ENCODE assay signal across 10 cellular contexts in genomic region chr16:75506567-75506966, GRCh38. TPM values are rescaled to one million over a fixed set of nuclear protein-coding genes. Genes with fewer than 3 reads are reported as not detected.
DNase-seq lines count a peak whose midpoint lies in the region; ATAC-seq and TF ChIP-seq lines count a peak whose summit lies in the region.
"Had no signal": no experiment of that assay in that cellular context is flagged by ENCODE, and none has a peak within 500 bp of the region (broad histone marks: within the 10 kb centered on the region; RNA-seq: fewer than 3 reads in every experiment).

No MANE protein-coding gene starts in this region.

- H4K91ac ChIP-seq in neuronal stem cell (ENCODE audit: low read depth, low read length, poor library complexity): no peak overlapping the region

- H2AFZ ChIP-seq in PC-9: no peak overlapping the region
- peak overlapping the region; percentile 26 for H2AFZ ChIP-seq in neuronal stem cell (ENCODE audit: low read length)

- H3K27me3 Mint-ChIP-seq in Calu3 (ENCODE audit: unreplicated experiment): no peaks in the 10 kb centered on the region
- peaks cover 21% of the 10 kb centered on the region for H3K27me3 Mint-ChIP-seq in stimulated activated naive CD8-positive, alpha-beta T cell treated with anti-CD3 and anti-CD28 coated beads, Interleukin-15, amount 100 ng/mL, for 72 hours

- TF ChIP-seq CTCF in Calu3 (IDR thresholded peaks at IDR 0.05; ENCODE audit: unreplicated experiment): no peak
- TF ChIP-seq CTCF in PC-9 (conservative IDR thresholded peaks at IDR 0.05): no peak
- TF ChIP-seq CTCF in esophagus muscularis mucosa (IDR thresholded peaks at IDR 0.05): no peak

- no peak overlapping the region for H2BK5ac ChIP-seq in neuronal stem cell (ENCODE audit: low read length)

- peaks cover 17% of the 10 kb centered on the region for H3K4me1 Mint-ChIP-seq in Calu3 (ENCODE audit: low read depth, unreplicated experiment)
- H3K4me1 Mint-ChIP-seq in stimulated activated naive CD8-positive, alpha-beta T cell treated with anti-CD3 and anti-CD28 coated beads, Interleukin-15, amount 100 ng/mL, for 72 hours: peaks cover 5% of the 10 kb centered on the region

- no peak overlapping the region for H3K23ac ChIP-seq in neuronal stem cell (ENCODE audit: low read depth, low read length, poor library complexity)

- CTCF ChIA-PET in Calu3 (lab: Charles Lee): interaction anchor here (0.8 to 1.3 kb wide), 2 partner anchors 11 kb away, joined by 3 to 9 read pairs; partner anchors contain the start of gene CHST6
- CTCF ChIA-PET in PC-9 (lab: Charles Lee): interaction anchor here (1.0 kb wide), 1 partner anchor 42 kb away, joined by 3 read pairs; no protein-coding TSS in a partner anchor

- peaks cover 30% of the 10 kb centered on the region for H3F3A ChIP-seq in PC-9 (ENCODE audit: insufficient read depth, low read depth)

- TF ChIP-seq EP300 in esophagus muscularis mucosa (IDR thresholded peaks at IDR 0.05): no peak

- H3K79me2 ChIP-seq in PC-9 (ENCODE audit: low read depth): no peaks in the 10 kb centered on the region

- H3K9me3 ChIP-seq in PC-9 (ENCODE audit: insufficient read depth, low read depth): no peaks in the 10 kb centered on the region
- H3K9me3 ChIP-seq in neuronal stem cell (replicated peaks in 1 of 2; ENCODE audit: control insufficient read depth in 2 of 2, insufficient read depth in 1 of 2, low read depth in 1 of 2, low read length in 2 of 2): no peaks in the 10 kb centered on the region
- no peaks in the 10 kb centered on the region for H3K9me3 ChIP-seq in esophagus muscularis mucosa
- H3K9me3 ChIP-seq: SJSA1 had no signal

- no peak overlapping the region for H3K4ac ChIP-seq in neuronal stem cell (ENCODE audit: low read length)

- no peak for ATAC-seq in stimulated activated naive CD8-positive, alpha-beta T cell treated with anti-CD3 and anti-CD28 coated beads, Interleukin-15, amount 100 ng/mL, for 72 hours

- H3K79me1 ChIP-seq in neuronal stem cell (ENCODE audit: low read depth, low read length): no peaks in the 10 kb centered on the region

- no peaks in the 10 kb centered on the region for H4K20me1 ChIP-seq in PC-9 (ENCODE audit: insufficient read depth)

- no peak overlapping the region for H2AK5ac ChIP-seq in neuronal stem cell (ENCODE audit: low read depth, low read length)

- peak; percentile 62 for DNase-seq in Calu3
- peak; percentile 48 to 87 for DNase-seq in PC-9
- peak; percentile 96 for DNase-seq in fibroblast of gingiva (ENCODE audit: low read depth)
- DNase-seq in neuronal stem cell (ENCODE audit: low spot score): no peak
- DNase-seq in esophagus muscularis mucosa (ENCODE audit: extremely low spot score): no peak
- DNase-seq in D341Med (ENCODE audit: low spot score): no peak
- no peak for DNase-seq in DMS 273 treated with DMSO at 0.1 percent for 48 hours (lab: John Stamatoyannopoulos, UW)
- no peak for DNase-seq in stimulated activated naive CD8-positive, alpha-beta T cell treated with anti-CD3 and anti-CD28 coated beads, Interleukin-15, amount 100 ng/mL, for 72 hours
- DNase-seq: stimulated activated CD4-positive, alpha-beta T cell treated with anti-CD3 and anti-CD28 coated beads, Interleukin-15, amount 100 ng/mL, for 24 hours had no signal

- H3K4me1 ChIP-seq in PC-9 (replicated peaks; ENCODE audit: insufficient read depth) (peaks cover 45% of the 10 kb centered on the region), neuronal stem cell (ENCODE audit: control insufficient read depth in 2 of 2, insufficient read depth in 1 of 2, low read depth in 1 of 2, low read length in 2 of 2) (peaks cover 0 to 4% of the 10 kb centered on the region in 2 donors), esophagus muscularis mucosa (peaks cover 3 to 19% (median 9%) of the 10 kb centered on the region in 4 donors)

- H3K36me3 Mint-ChIP-seq in Calu3 (ENCODE audit: insufficient read depth, unreplicated experiment): peaks cover 16% of the 10 kb centered on the region

- H3K4me3 Mint-ChIP-seq in Calu3 (ENCODE audit: low read depth, unreplicated experiment): peak overlapping the region; percentile 6
- no peak overlapping the region for H3K4me3 Mint-ChIP-seq in stimulated activated naive CD8-positive, alpha-beta T cell treated with anti-CD3 and anti-CD28 coated beads, Interleukin-15, amount 100 ng/mL, for 72 hours

- TF ChIP-seq POLR2A in esophagus muscularis mucosa (IDR thresholded peaks at IDR 0.05; ENCODE audit: low read depth): no peak

- H3K9ac ChIP-seq in neuronal stem cell (ENCODE audit: low read depth, low read length, poor library complexity): no peak overlapping the region

- H3K4me3 ChIP-seq in PC-9: no peak overlapping the region
- H3K4me3 ChIP-seq in neuronal stem cell (ENCODE audit: low read length in 2 of 2): no peak overlapping the region
- H3K4me3 ChIP-seq in esophagus muscularis mucosa: no peak overlapping the region
- H3K4me3 ChIP-seq: SJSA1 had no signal

- H3K36me3 ChIP-seq in PC-9 (ENCODE audit: low read depth): 0 out of 2 replicates have a peak, but pooled peaks cover 4% of the 10 kb centered on the region
- H3K36me3 ChIP-seq in neuronal stem cell (replicated peaks in 1 of 2; ENCODE audit: control insufficient read depth in 2 of 2, insufficient read depth in 2 of 2, low read length in 2 of 2): no peaks in the 10 kb centered on the region
- no peaks in the 10 kb centered on the region for H3K36me3 ChIP-seq in esophagus muscularis mucosa
- H3K36me3 ChIP-seq: SJSA1 had no signal

- H3K27ac ChIP-seq in PC-9 (peak overlapping the region; percentile 91), neuronal stem cell (replicated peaks; ENCODE audit: low read length) (no peak overlapping the region), esophagus muscularis mucosa (replicated peaks in 1 of 4) (no peak overlapping the region)
- H3K27ac ChIP-seq: SJSA1 had no signal

- no peak overlapping the region for H2BK120ac ChIP-seq in neuronal stem cell (ENCODE audit: low read depth, low read length)

- no CpG with 5 or more reads among the region's 7 CpGs for WGBS in neuronal stem cell (ENCODE audit: extremely low coverage in 2 of 2, insufficient read length in 2 of 2, insufficient replicate concordance in 1 of 2), 2 donors
- WGBS in esophagus muscularis mucosa: 46% methylated on average over 7 of the region's 7 CpGs

- BruUV-seq in Calu3 (replicated peaks; lab: Mats Ljungman, UMichigan) (no TSS peak), PC-9 (replicated peaks; lab: Mats Ljungman, UMichigan) (no TSS peak)

- POLR2A ChIA-PET in PC-9 (lab: Charles Lee; ENCODE audit: unreplicated experiment): no interaction called here

- H2BK15ac ChIP-seq in neuronal stem cell (ENCODE audit: low read length): no peak overlapping the region

- no peak overlapping the region for H4K8ac ChIP-seq in neuronal stem cell (ENCODE audit: low read depth, low read length)

- no peak overlapping the region for H2BK12ac ChIP-seq in neuronal stem cell (ENCODE audit: low read length)

- H3K4me2 ChIP-seq in PC-9 (peak overlapping the region; percentile 54), neuronal stem cell (ENCODE audit: insufficient read depth, low read length, poor library complexity, severe bottlenecking) (no peak overlapping the region)

- peak overlapping the region; percentile 91 for H3K27ac Mint-ChIP-seq in Calu3 (ENCODE audit: unreplicated experiment)
- H3K27ac Mint-ChIP-seq in stimulated activated naive CD8-positive, alpha-beta T cell treated with anti-CD3 and anti-CD28 coated beads, Interleukin-15, amount 100 ng/mL, for 72 hours: peak overlapping the region in 1 of 2 donors; percentile 24

- H3K14ac ChIP-seq in neuronal stem cell (ENCODE audit: low read length): no peak overlapping the region

- H3K9me2 ChIP-seq in PC-9 (ENCODE audit: insufficient read depth): no peaks in the 10 kb centered on the region

- H3K27me3 ChIP-seq in PC-9 (ENCODE audit: insufficient read depth, low read depth) (no peaks in the 10 kb centered on the region), neuronal stem cell (ENCODE audit: control insufficient read depth in 3 of 3, insufficient read depth in 3 of 3, low read depth in 1 of 3, low read length in 3 of 3) (no peaks in the 10 kb centered on the region), esophagus muscularis mucosa (no peaks in the 10 kb centered on the region)
- H3K27me3 ChIP-seq: SJSA1 had no signal

- intact Hi-C loops in Calu3 (cut with micrococcal nuclease; ENCODE audit: unreplicated experiment): no loop called here
- intact Hi-C loops in PC-9 (cut with micrococcal nuclease; ENCODE audit: unreplicated experiment): no loop called here
- intact Hi-C loops in esophagus muscularis mucosa (cut with DNase I): no loop called here

- H3K9me3 Mint-ChIP-seq in Calu3 (ENCODE audit: low read depth, unreplicated experiment): no peaks in the 10 kb centered on the region
- no peaks in the 10 kb centered on the region for H3K9me3 Mint-ChIP-seq in stimulated activated naive CD8-positive, alpha-beta T cell treated with anti-CD3 and anti-CD28 coated beads, Interleukin-15, amount 100 ng/mL, for 72 hours

- H3K18ac ChIP-seq in neuronal stem cell (ENCODE audit: low read length): no peak overlapping the region

RNA-seq across cellular contexts. Expression of gene CHST6, which starts 11.3 kb away (rescaled TPM):
- 3.3 and 4.3 TPM in 2 replicates for total RNA-seq in Calu3 (2022)
- 4.8 and 6.8 TPM in 2 replicates for total RNA-seq in PC-9 (2021)
- 9.0 TPM for polyA plus RNA-seq in neuronal stem cell (2013, experiment 1 of 2)
- 9.3 TPM for polyA plus RNA-seq in neuronal stem cell (2013, experiment 2 of 2)
- total RNA-seq in esophagus muscularis mucosa: 1 to 10 TPM in 1 of 4 donors, under 1 TPM in 3; 0.33 to 2.4 (median 0.90) TPM
- total RNA-seq: SJSA1 had no signal

RNA-seq across cellular contexts. Expression of gene CHST5, which starts 29.3 kb away (rescaled TPM):
- total RNA-seq in Calu3 (2022) (0.42 and 0.64 TPM in 2 replicates), PC-9 (2021) (0.25 and 1.3 TPM in 2 replicates), esophagus muscularis mucosa (not detected)
- polyA plus RNA-seq in neuronal stem cell (2013, experiment 1 of 2): 0.57 TPM
- polyA plus RNA-seq in neuronal stem cell (2013, experiment 2 of 2): 1.0 TPM

RNA-seq across cellular contexts. Expression of gene TMEM170A, which starts 42.1 kb away (rescaled TPM):
- total RNA-seq in Calu3 (2022) (48.4 and 52.5 TPM in 2 replicates), PC-9 (2021) (31.4 and 31.7 TPM in 2 replicates), esophagus muscularis mucosa (10 to 100 TPM; 11.2 to 18.3 (median 14.9) TPM)
- polyA plus RNA-seq in neuronal stem cell (2013, experiment 1 of 2): 30.7 TPM
- 32.3 TPM for polyA plus RNA-seq in neuronal stem cell (2013, experiment 2 of 2)

RNA-seq across cellular contexts. Expression of gene TMEM231, which starts 49.5 kb away (rescaled TPM):
- total RNA-seq in Calu3 (2022) (17.6 and 23.8 TPM in 2 replicates), PC-9 (2021) (17.7 and 18.8 TPM in 2 replicates), esophagus muscularis mucosa (10 to 100 TPM in 2 of 4 donors, 1 to 10 TPM in 2; 6.8 to 15.5 (median 10.5) TPM)
- 32.6 TPM for polyA plus RNA-seq in neuronal stem cell (2013, experiment 1 of 2)
- polyA plus RNA-seq in neuronal stem cell (2013, experiment 2 of 2): 30.7 TPM

RNA-seq across cellular contexts. Expression of gene GABARAPL2, which starts 59.6 kb away (rescaled TPM):
- total RNA-seq in Calu3 (2022): 112 and 123 TPM in 2 replicates
- total RNA-seq in PC-9 (2021): 86.1 and 103 TPM in 2 replicates
- 95.6 TPM for polyA plus RNA-seq in neuronal stem cell (2013, experiment 1 of 2)
- 94.7 TPM for polyA plus RNA-seq in neuronal stem cell (2013, experiment 2 of 2)
- 100 to 1,000 TPM in 2 of 4 donors, 10 to 100 TPM in 2; 84.5 to 114 (median 101) TPM for total RNA-seq in esophagus muscularis mucosa

Comparison
In these comparisons a context has a peak if more than half of its experiments do, and no peak if none do; other contexts are left out.
1. DNase-seq: peak in Calu3 (single experiment), PC-9 (2 of 2) and fibroblast of gingiva (single experiment); none in neuronal stem cell (single experiment), esophagus muscularis mucosa (single experiment), D341Med (single experiment), DMS 273 treated with DMSO at 0.1 percent for 48 hours (single experiment) and stimulated activated naive CD8-positive, alpha-beta T cell treated with anti-CD3 and anti-CD28 coated beads, Interleukin-15, amount 100 ng/mL, for 72 hours (0 of 2).